In the genomic region with DNA sequence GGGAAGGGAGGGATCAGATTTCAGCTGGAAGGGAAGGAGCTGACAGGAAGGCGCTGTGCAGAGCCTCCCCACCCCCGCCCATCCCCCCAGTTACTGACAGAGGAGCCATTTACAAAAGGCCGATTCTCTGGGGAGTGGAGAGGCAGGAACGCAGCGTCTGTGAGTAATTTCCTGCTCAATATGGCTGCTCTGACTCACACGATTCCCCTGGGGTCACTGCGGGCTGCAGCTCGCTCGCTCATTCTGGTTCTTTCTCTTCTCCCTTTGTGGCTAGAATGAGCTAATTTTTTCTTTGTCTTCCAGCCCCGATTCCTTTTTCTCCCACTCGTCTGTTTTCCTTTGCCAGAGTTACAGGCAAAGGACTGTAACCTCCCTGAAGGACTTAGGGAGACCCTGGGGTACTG, we compare ENCODE assay signal across 8 cellular contexts. TPM values are rescaled to one million over a fixed set of nuclear protein-coding genes. Genes with fewer than 3 reads are reported as not detected.
DNase-seq lines count a peak whose midpoint lies in the region; ATAC-seq and TF ChIP-seq lines count a peak whose summit lies in the region.

No MANE protein-coding gene starts in this region.

- H3K4me1 ChIP-seq in ectodermal cell (ENCODE audit: control insufficient read depth, insufficient read depth, low read length) (peaks cover 46% of the 10 kb centered on the region), lower lobe of right lung (peaks cover 78% of the 10 kb centered on the region)

- H3K36me3 ChIP-seq in ectodermal cell (ENCODE audit: control insufficient read depth, insufficient read depth, low read length) (peaks cover 19% of the 10 kb centered on the region), lower lobe of right lung (peaks cover 45% of the 10 kb centered on the region)

- POLR2A ChIA-PET in activated CD8-positive, alpha-beta T cell treated with anti-CD3 and anti-CD28 coated beads for 36 hours (lab: Charles Lee): interaction anchor here (0.9 to 2.5 kb wide), 10 partner anchors 22 to 485 kb away, joined by 3 to 9 read pairs (median 3); no protein-coding TSS in a partner anchor

- TF ChIP-seq CTCF in activated CD8-positive, alpha-beta T cell treated with anti-CD3 and anti-CD28 coated beads for 36 hours (IDR thresholded peaks at IDR 0.05): no peak
- TF ChIP-seq CTCF in lower lobe of right lung (IDR thresholded peaks at IDR 0.05): no peak

- H3K9me3 ChIP-seq in ectodermal cell (ENCODE audit: control insufficient read depth, low read length) (no peaks in the 10 kb centered on the region), lower lobe of right lung (no peaks in the 10 kb centered on the region)

- H3K4me3 Mint-ChIP-seq in activated CD8-positive, alpha-beta T cell treated with anti-CD3 and anti-CD28 coated beads for 36 hours: peak overlapping the region; percentile 80

- peak overlapping the region; percentile 93 for H3K27ac Mint-ChIP-seq in activated CD8-positive, alpha-beta T cell treated with anti-CD3 and anti-CD28 coated beads for 36 hours

- peaks cover 42% of the 10 kb centered on the region for H3K4me1 Mint-ChIP-seq in activated CD8-positive, alpha-beta T cell treated with anti-CD3 and anti-CD28 coated beads for 36 hours (ENCODE audit: low read depth)

- H3K27me3 ChIP-seq in ectodermal cell (ENCODE audit: control insufficient read depth, insufficient read depth, low read length, poor library complexity, severe bottlenecking) (no peaks in the 10 kb centered on the region), lower lobe of right lung (ENCODE audit: low read depth) (no peaks in the 10 kb centered on the region)

- H3K4me3 ChIP-seq in ectodermal cell (ENCODE audit: insufficient read depth, low read depth, low read length): peak overlapping the region; percentile 46
- H3K4me3 ChIP-seq in lower lobe of right lung: peak overlapping the region; percentile 65

- intact Hi-C loops in activated CD8-positive, alpha-beta T cell treated with anti-CD3 and anti-CD28 coated beads for 36 hours (cut with micrococcal nuclease): loop anchor here (5.0 kb wide), 1 partner anchor 472 kb away; no protein-coding TSS in a partner anchor
- intact Hi-C loops in lower lobe of right lung (cut with DNase I): loop anchor here (10.0 kb wide), 1 partner anchor 475 kb away; no protein-coding TSS in a partner anchor

- CTCF ChIA-PET in activated CD8-positive, alpha-beta T cell treated with anti-CD3 and anti-CD28 coated beads for 36 hours (lab: Charles Lee): interaction anchor here (0.6 to 7.4 kb wide), 30 partner anchors 9 to 484 kb away, joined by 3 to 131 read pairs (median 4); a partner anchor contains a TSS

- ATAC-seq in GM19023 (IDR thresholded peaks at IDR 0.05; ENCODE audit: unreplicated experiment) (peak; percentile 49), HG03457 (IDR thresholded peaks at IDR 0.05; ENCODE audit: unreplicated experiment) (peak; percentile 46), lower lobe of right lung (peak; percentile 87 to 89)
- ATAC-seq in activated CD8-positive, alpha-beta T cell treated with anti-CD3 and anti-CD28 coated beads for 36 hours: peak; percentile 91

- peak overlapping the region; percentile 99 for H3K27ac ChIP-seq in ectodermal cell (ENCODE audit: insufficient read depth, low read depth, low read length, poor library complexity, severe bottlenecking)
- H3K27ac ChIP-seq in lower lobe of right lung: peak overlapping the region; percentile 100

- H3K27me3 Mint-ChIP-seq in activated CD8-positive, alpha-beta T cell treated with anti-CD3 and anti-CD28 coated beads for 36 hours: no peaks in the 10 kb centered on the region

- WGBS in ectodermal cell, 2 experiments: 1% methylated on average over 11 of the region's 11 CpGs

- H3K36me3 Mint-ChIP-seq in activated CD8-positive, alpha-beta T cell treated with anti-CD3 and anti-CD28 coated beads for 36 hours (ENCODE audit: low read depth): peaks cover 23% of the 10 kb centered on the region

- no peaks in the 10 kb centered on the region for H3K9me3 Mint-ChIP-seq in activated CD8-positive, alpha-beta T cell treated with anti-CD3 and anti-CD28 coated beads for 36 hours

- DNase-seq in AG08396 (ENCODE audit: low spot score) (peak; percentile 89), NCI-H526 (lab: John Stamatoyannopoulos, UW) (peak; percentile 89 to 92), lower lobe of right lung (peak; percentile 86)
- DNase-seq in activated CD8-positive, alpha-beta T cell treated with anti-CD3 and anti-CD28 coated beads for 36 hours: peak; percentile 92
- DNase-seq in stimulated activated CD4-positive, alpha-beta T cell treated with anti-CD3 and anti-CD28 coated beads, TNF-alpha, amount 100 ng/mL, for 4 hours (ENCODE audit: low read depth in 3 of 3): peak; percentile 39 to 71 (median 66)

RNA-seq across cellular contexts. Expression of a gene that starts 28.8 kb away (rescaled TPM):
- 10 to 100 TPM; 95.3 to 98.5 TPM for total RNA-seq in activated CD8-positive, alpha-beta T cell treated with anti-CD3 and anti-CD28 coated beads for 36 hours
- polyA plus RNA-seq in ectodermal cell (2013, experiment 1 of 4): 169 TPM
- 180 TPM for polyA plus RNA-seq in ectodermal cell (2013, experiment 2 of 4)
- polyA plus RNA-seq in ectodermal cell (2013, experiment 3 of 4): 125 TPM
- polyA plus RNA-seq in ectodermal cell (2013, experiment 4 of 4): 143 TPM
- total RNA-seq in lower lobe of right lung: 100 TPM

RNA-seq across cellular contexts. Expression of a gene that starts 29.4 kb away (rescaled TPM):
- total RNA-seq in activated CD8-positive, alpha-beta T cell treated with anti-CD3 and anti-CD28 coated beads for 36 hours: 10 to 100 TPM; 11.8 to 12.7 TPM
- polyA plus RNA-seq in ectodermal cell (2013, experiment 1 of 4): 17.3 TPM
- polyA plus RNA-seq in ectodermal cell (2013, experiment 2 of 4): 14.2 TPM
- 17.3 TPM for polyA plus RNA-seq in ectodermal cell (2013, experiment 3 of 4)
- 17.7 TPM for polyA plus RNA-seq in ectodermal cell (2013, experiment 4 of 4)
- 23.2 TPM for total RNA-seq in lower lobe of right lung

RNA-seq across cellular contexts. Expression of a gene that starts 38.1 kb away (rescaled TPM):
- 1 to 10 TPM; 3.7 to 4.1 TPM for total RNA-seq in activated CD8-positive, alpha-beta T cell treated with anti-CD3 and anti-CD28 coated beads for 36 hours
- 20.7 TPM for polyA plus RNA-seq in ectodermal cell (2013, experiment 1 of 4)
- 13.6 TPM for polyA plus RNA-seq in ectodermal cell (2013, experiment 2 of 4)
- 25.1 TPM for polyA plus RNA-seq in ectodermal cell (2013, experiment 3 of 4)
- 22.6 TPM for polyA plus RNA-seq in ectodermal cell (2013, experiment 4 of 4)
- 8.7 TPM for total RNA-seq in lower lobe of right lung

RNA-seq across cellular contexts. Expression of a gene that starts 59.1 kb away (rescaled TPM):
- total RNA-seq in activated CD8-positive, alpha-beta T cell treated with anti-CD3 and anti-CD28 coated beads for 36 hours: 10 to 100 TPM; 12.7 to 15.2 TPM
- 45.3 TPM for polyA plus RNA-seq in ectodermal cell (2013, experiment 1 of 4)
- polyA plus RNA-seq in ectodermal cell (2013, experiment 2 of 4): 41.0 TPM
- polyA plus RNA-seq in ectodermal cell (2013, experiment 3 of 4): 24.9 TPM
- 30.0 TPM for polyA plus RNA-seq in ectodermal cell (2013, experiment 4 of 4)
- 9.5 TPM for total RNA-seq in lower lobe of right lung

Comparison
In these comparisons a context has a peak if more than half of its experiments do, and no peak if none do; other contexts are left out.
1. Peak in every context shown above with its lines: DNase-seq, ATAC-seq, H3K4me3 ChIP-seq and H3K27ac ChIP-seq.